ENCODE assay signal across 8 cellular contexts in the genomic region with DNA sequence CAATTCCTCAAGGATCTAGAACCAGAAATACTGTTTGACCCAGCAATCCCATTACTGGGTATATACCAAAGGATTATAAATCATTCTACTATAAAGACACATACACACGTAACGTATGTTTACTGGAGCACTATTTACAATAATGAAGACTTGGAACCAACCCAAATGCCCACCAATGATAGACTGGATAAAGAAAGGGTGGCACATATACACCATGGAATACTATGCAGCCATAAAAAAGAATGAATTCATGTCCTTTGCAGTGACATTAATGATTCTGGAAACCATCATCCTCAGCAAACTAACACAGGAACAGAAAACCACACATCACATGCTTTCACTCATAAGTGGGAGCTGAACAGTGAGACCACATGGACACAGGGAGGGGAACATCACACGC. TPM values are rescaled to one million over a fixed set of nuclear protein-coding genes. Genes with fewer than 3 reads are reported as not detected.
"Had no signal": no experiment of that assay in that cellular context is flagged by ENCODE, and none has a peak within 500 bp of the region (broad histone marks: within the 10 kb centered on the region; RNA-seq: fewer than 3 reads in every experiment).

No MANE protein-coding gene starts in this region.

RNA-seq across cellular contexts. Expression of a gene that starts 52.4 kb away (rescaled TPM):
- total RNA-seq: M059J, NCI-H460, OCI-LY7, PC-9, Right ventricle myocardium inferior, RPMI7951, SJCRH30, SK-MEL-5 had no signal
